8 cellular contexts compared by ENCODE assay signal in genomic region chr12:122356192-122356635, GRCh38.
DNase-seq lines count a peak whose midpoint lies in the region; ATAC-seq, FAIRE-seq and TF ChIP-seq lines count a peak whose summit lies in the region.

No MANE protein-coding gene starts in this region.

- H3K4me3 ChIP-seq in WI38 (ENCODE audit: low read depth, low read length) (no peak overlapping the region), HepG2 (replicated peaks in 1 of 3; ENCODE audit: insufficient read depth in 1 of 3, low read depth in 2 of 3, low read length in 3 of 3) (no peak overlapping the region)

- H3K27ac Mint-ChIP-seq in central memory CD8-positive, alpha-beta T cell (ENCODE audit: low read depth) = no peak overlapping the region

- H3K27ac ChIP-seq in 22Rv1 = no peak overlapping the region
- H3K27ac ChIP-seq in HepG2 (ENCODE audit: extremely low read length, insufficient read depth, low read length) = no peak overlapping the region

- H3K36me3 ChIP-seq in HepG2 (replicated peaks in 1 of 2; ENCODE audit: control insufficient read depth in 1 of 2, insufficient read depth in 2 of 2, low read length in 2 of 2) = peaks cover 19 to 49% of the 10 kb centered on the region in 2 experiments

- TF ChIP-seq EP300 in HepG2 (IDR thresholded peaks at IDR 0.05; ENCODE audit: low read depth in 2 of 2, low read length in 2 of 2) (no peak), HepG2 (CRISPR knock-in tag; IDR thresholded peaks at IDR 0.05; ENCODE audit: borderline replicate concordance) (no peak)

- no peak overlapping the region for H3K9ac ChIP-seq in HepG2 (ENCODE audit: insufficient read depth, low read depth, low read length)

- BruUV-seq in HepG2 (replicated peaks; lab: Mats Ljungman, UMichigan) = no TSS peak

- H3K79me2 ChIP-seq in HepG2 (ENCODE audit: insufficient read depth, low read length) = no peaks in the 10 kb centered on the region

- no peaks in the 10 kb centered on the region for H3K27me3 ChIP-seq in HepG2 (ENCODE audit: control insufficient read depth in 1 of 2, insufficient read depth in 2 of 2, low read length in 2 of 2)

- TF ChIP-seq POLR2A in GM12891 (IDR thresholded peaks at IDR 0.05; ENCODE audit: low read depth, low read length) = no peak
- TF ChIP-seq POLR2A in HepG2 (IDR thresholded peaks at IDR 0.05; ENCODE audit: insufficient read depth in 1 of 2, low read depth in 2 of 2, low read length in 2 of 2) = no peak

- no peaks in the 10 kb centered on the region for H3K27me3 Mint-ChIP-seq in central memory CD8-positive, alpha-beta T cell

- in situ Hi-C loops in HepG2 (cut with HindIII; ENCODE audit: extremely low pct_ligation_motif_present, low pct_unique_long_range_greater_than_20kb) = no loop called here

- FAIRE-seq in GM12891 (lab: Jason Lieb, UNC) = peak; percentile 76
- peak; percentile 87 for FAIRE-seq in HepG2 (lab: Jason Lieb, UNC)

- peak; percentile 77 for ATAC-seq in central memory CD8-positive, alpha-beta T cell (replicated peaks; ENCODE audit: extremely low read depth, poor library complexity, severe bottlenecking)
- ATAC-seq in HepG2 (peak; percentile 88), GM18511 (IDR thresholded peaks at IDR 0.05; ENCODE audit: unreplicated experiment) (no peak)

- CTCF ChIA-PET in HepG2 (lab: Yijun Ruan, JAX; ENCODE audit: low intra/inter-chr PET ratio, low total read pairs) = interaction anchor here (1.4 kb wide), 1 partner anchor 20 kb away, joined by 15 read pairs; no protein-coding TSS in a partner anchor

- H3K9me3 ChIP-seq in HepG2 (ENCODE audit: low read length) = no peaks in the 10 kb centered on the region

- peaks cover 1% of the 10 kb centered on the region for H3K4me1 ChIP-seq in HepG2 (ENCODE audit: insufficient read depth, low read length)

- H3K9me3 Mint-ChIP-seq in central memory CD8-positive, alpha-beta T cell = no peaks in the 10 kb centered on the region

- 0 out of 2 replicates have a peak, but pooled peaks have one; percentile 22 for TF ChIP-seq RAD21 in HepG2 (CRISPR knock-in tag; IDR thresholded peaks at IDR 0.05)

- intact Hi-C loops in HepG2 (cut with micrococcal nuclease; ENCODE audit: unreplicated experiment) = loop anchor here (2.0 kb wide), 1 partner anchor 49 kb away; no protein-coding TSS in a partner anchor

- peak; percentile 97 for TF ChIP-seq CTCF in 22Rv1 (IDR thresholded peaks at IDR 0.05)
- TF ChIP-seq CTCF in WI38 (IDR thresholded peaks at IDR 0.05; ENCODE audit: low read depth, low read length) = peak; percentile 65
- peak; percentile 75 for TF ChIP-seq CTCF in HepG2 (CRISPR knock-in tag; IDR thresholded peaks at IDR 0.05)

- DNase-seq in GM12891 (ENCODE audit: insufficient read length, low spot score) (peak; percentile 30), NCI-H2171 (lab: John Stamatoyannopoulos, UW) (peak; percentile 54), HepG2 (ENCODE audit: low spot score) (peak; percentile 54)
- peak in 1 of 2 donors; percentile 30 for DNase-seq in central memory CD8-positive, alpha-beta T cell (ENCODE audit: low spot score in 2 of 2)
- peak; percentile 42 for DNase-seq in stimulated activated CD8-positive, alpha-beta memory T cell treated with anti-CD3 and anti-CD28 coated beads, Interleukin-12 subunit alpha, Interleukin-12 subunit beta, amount 100 ng/mL, for 1 hour (ENCODE audit: low read depth)

- POLR2A ChIA-PET in HepG2 (lab: Yijun Ruan, JAX) = no interaction called here

- H3K36me3 Mint-ChIP-seq in central memory CD8-positive, alpha-beta T cell (ENCODE audit: insufficient read depth) = peaks cover 48% of the 10 kb centered on the region

- H3K4me2 ChIP-seq in HepG2 (ENCODE audit: low read depth, low read length) = no peak overlapping the region

- no peak overlapping the region for H2AFZ ChIP-seq in HepG2 (ENCODE audit: low read length)

- H4K20me1 ChIP-seq in HepG2 (ENCODE audit: insufficient read depth, low read length) = no peaks in the 10 kb centered on the region

- 36% methylated on average over 3 of the region's 3 CpGs for WGBS in HepG2 (ENCODE audit: low lambda C conversion rate)

- H3K4me1 Mint-ChIP-seq in central memory CD8-positive, alpha-beta T cell = peaks cover 5% of the 10 kb centered on the region

- H3K4me3 Mint-ChIP-seq in central memory CD8-positive, alpha-beta T cell = no peak overlapping the region

TF ChIP-seq in GM12891, 5 proteins besides CTCF, POLR2A, EP300 and RAD21:
- no peak for TF ChIP-seq TAF1 (IDR thresholded peaks at IDR 0.05; ENCODE audit: low read depth, low read length)
- TF ChIP-seq POU2F2 (IDR thresholded peaks at IDR 0.05; ENCODE audit: low read depth, low read length) = no peak
- no peak for TF ChIP-seq POLR2AphosphoS5 (IDR thresholded peaks at IDR 0.05; ENCODE audit: low read depth, low read length)
- TF ChIP-seq SPI1 (IDR thresholded peaks at IDR 0.05; ENCODE audit: low read depth, low read length) = no peak
- no peak for TF ChIP-seq PAX5 (IDR thresholded peaks at IDR 0.05; ENCODE audit: insufficient read depth, low read length, severe bottlenecking)

TF ChIP-seq in HepG2, 621 proteins besides CTCF, POLR2A, EP300 and RAD21:
- TF ChIP-seq CCAR2 (optimal IDR thresholded peaks at IDR 0.05; ENCODE audit: low read depth, low read length) (no peak), STAG1 (CRISPR knock-in tag; IDR thresholded peaks at IDR 0.05) (peak; percentile 52), DBP (CRISPR knock-in tag; IDR thresholded peaks at IDR 0.05; ENCODE audit: not compliant biosample characterization) (no peak), IKZF1 (IDR thresholded peaks at IDR 0.05) (no peak), ZNF550 (CRISPR knock-in tag; IDR thresholded peaks at IDR 0.05; ENCODE audit: borderline replicate concordance) (no peak), SMC3 (IDR thresholded peaks at IDR 0.05; ENCODE audit: low read length) (peak; percentile 22; the same call in 1 of the 2 replicates), FOXM1 (CRISPR knock-in tag; IDR thresholded peaks at IDR 0.05) (no peak), HNRNPLL (IDR thresholded peaks at IDR 0.05; ENCODE audit: low read depth, low read length, poor library complexity, severe bottlenecking) (no peak)
